Comparison of ENCODE assay signal across 8 cellular contexts in the genomic region with DNA sequence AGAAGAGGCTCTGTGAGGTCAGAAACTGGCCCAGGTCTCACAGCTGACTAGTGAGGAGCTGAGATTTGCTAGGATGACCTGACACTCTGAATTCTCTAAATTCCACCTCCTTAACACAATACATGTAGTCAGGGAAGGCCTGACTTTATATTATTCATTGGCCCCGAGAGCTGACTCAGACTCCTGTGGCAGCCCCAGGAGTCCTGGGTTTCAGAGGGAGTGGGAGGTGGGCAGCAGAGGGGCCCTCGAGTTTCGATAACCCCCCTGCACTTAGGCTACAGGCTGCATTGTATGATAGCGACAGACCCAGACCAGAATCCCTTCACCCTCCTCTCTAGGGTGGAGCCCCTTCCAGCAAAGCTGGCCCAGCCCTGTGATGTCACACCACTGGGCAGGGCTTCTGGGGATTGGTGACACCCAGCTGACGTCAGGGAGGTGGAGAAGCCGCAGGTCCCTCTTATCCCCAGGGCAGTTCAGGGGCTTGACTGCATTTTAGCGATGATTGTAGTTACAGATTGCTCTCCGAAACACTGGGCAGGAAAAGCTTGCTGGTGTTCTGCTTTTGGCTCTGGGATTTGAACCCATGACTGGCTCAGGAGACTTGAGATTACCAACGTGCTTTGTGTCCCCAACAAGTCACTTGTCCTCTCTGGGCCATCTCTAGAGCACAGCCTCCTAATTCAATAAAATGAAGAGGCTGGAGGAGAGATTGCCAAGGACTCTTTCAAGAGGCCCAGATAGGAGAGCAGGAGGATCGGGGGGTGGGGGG. TPM values are rescaled to one million over a fixed set of nuclear protein-coding genes. Genes with fewer than 3 reads are reported as not detected.
DNase-seq lines count a peak whose midpoint lies in the region; ATAC-seq, FAIRE-seq and TF ChIP-seq lines count a peak whose summit lies in the region.

No MANE protein-coding gene starts in this region.

- no peak for TF ChIP-seq CTCF in left lung (IDR thresholded peaks at IDR 0.05)

- H3K27me3 ChIP-seq in left lung, result no peaks in the 10 kb centered on the region

- H3K4me3 ChIP-seq in left lung, result no peak overlapping the region

- H3K4me1 ChIP-seq in left lung, result peaks cover 0 to 4% of the 10 kb centered on the region in 2 donors

- no peaks in the 10 kb centered on the region for H3K36me3 ChIP-seq in left lung

- H3K9me3 ChIP-seq in left lung, result no peaks in the 10 kb centered on the region

- peak; percentile 92 for DNase-seq in DMS153 (lab: John Stamatoyannopoulos, UW)
- DNase-seq in NCI-H2029 (lab: John Stamatoyannopoulos, UW), result peak; percentile 76
- peak; percentile 76 for DNase-seq in astrocyte of the hippocampus (ENCODE audit: low read depth, low spot score)
- peak in 1 of 2 donors; percentile 56 for DNase-seq in left lung
- no peak for DNase-seq in NCI-H1694 treated with DMSO at 0.1 percent for 48 hours (lab: John Stamatoyannopoulos, UW)
- DNase-seq in anterior cingulate cortex (lab: John Stamatoyannopoulos, UW), result no peak
- DNase-seq in GM12892 (ENCODE audit: insufficient read length), result no peak

- TF ChIP-seq POLR2A in GM12892 (IDR thresholded peaks at IDR 0.05; ENCODE audit: low read depth, low read length), result no peak

- peak; percentile 50 for ATAC-seq in left lung
- ATAC-seq in HG03432 (IDR thresholded peaks at IDR 0.05; ENCODE audit: unreplicated experiment), result no peak

- H3K27ac ChIP-seq in left lung, result peak overlapping the region; percentile 41 to 72

- FAIRE-seq in GM12892 (lab: Jason Lieb, UNC), result no peak

- intact Hi-C loops in left lung (cut with DNase I), result no loop called here

RNA-seq across cellular contexts. Expression of a gene that starts 17.0 kb away (rescaled TPM):
- under 1 TPM; 0.05 to 0.09 TPM for total RNA-seq in left lung
- polyA plus RNA-seq in GM12892 (2012; ENCODE audit: missing spikeins), result 0.15 TPM

RNA-seq across cellular contexts. Expression of a gene that starts 38.8 kb away (rescaled TPM):
- 100 to 1,000 TPM in 1 of 2 donors, 10 to 100 TPM in 1; 91.2 to 112 TPM for total RNA-seq in left lung
- 12.4 TPM for polyA plus RNA-seq in GM12892 (2012; ENCODE audit: missing spikeins)

RNA-seq across cellular contexts. Expression of a gene that starts 54.6 kb away (rescaled TPM):
- 10 to 100 TPM in 1 of 2 donors, 1 to 10 TPM in 1; 2.7 to 11.7 TPM for total RNA-seq in left lung
- polyA plus RNA-seq in GM12892 (2012; ENCODE audit: missing spikeins), result 36.3 TPM

Comparison
In these comparisons a context has a peak if more than half of its experiments do, and no peak if none do; other contexts are left out.
1. DNase-seq: peak in DMS153 (single experiment), NCI-H2029 (single experiment) and astrocyte of the hippocampus (single experiment); none in NCI-H1694 treated with DMSO at 0.1 percent for 48 hours (single experiment), anterior cingulate cortex (0 of 58) and GM12892 (single experiment).